Comparison of ENCODE assay signal across 9 cellular contexts in genomic region chr16:56673916-56674315, GRCh38. TPM values are rescaled to one million over a fixed set of nuclear protein-coding genes. Genes with fewer than 3 reads are reported as not detected.
DNase-seq lines count a peak whose midpoint lies in the region; ATAC-seq, FAIRE-seq and TF ChIP-seq lines count a peak whose summit lies in the region.
"Had no signal": no experiment of that assay in that cellular context is flagged by ENCODE, and none has a peak within 500 bp of the region (broad histone marks: within the 10 kb centered on the region; RNA-seq: fewer than 3 reads in every experiment).

No MANE protein-coding gene starts in this region.

- ATAC-seq in activated CD8-positive, alpha-beta memory T cell treated with anti-CD3 and anti-CD28 coated beads, Interleukin-2, amount 10 ng/mL, durations not matched to agents 7 days and 5 days = peak; percentile 34
- ATAC-seq in GM21447 (IDR thresholded peaks at IDR 0.05; ENCODE audit: unreplicated experiment) = no peak
- no peak for ATAC-seq in HG03039 (IDR thresholded peaks at IDR 0.05; ENCODE audit: unreplicated experiment)

- no peak overlapping the region for H3K27ac Mint-ChIP-seq in activated CD8-positive, alpha-beta memory T cell treated with anti-CD3 and anti-CD28 coated beads, Interleukin-2, amount 10 ng/mL, durations not matched to agents 7 days and 5 days

- no peaks in the 10 kb centered on the region for H3K4me1 ChIP-seq in small intestine (ENCODE audit: control insufficient read depth in 2 of 2, insufficient read depth in 1 of 2, low read depth in 1 of 2, low read length in 1 of 2)

- H3K4me3 ChIP-seq in foreskin fibroblast (ENCODE audit: low read depth in 1 of 2, low read length in 2 of 2) = no peak overlapping the region
- no peak overlapping the region for H3K4me3 ChIP-seq in small intestine (ENCODE audit: low read depth in 1 of 2, low read length in 2 of 2)

- peaks cover 0 to 14% of the 10 kb centered on the region in 2 donors for H3K27me3 ChIP-seq in small intestine (ENCODE audit: control insufficient read depth in 2 of 2, insufficient read depth in 2 of 2, low read length in 2 of 2)

- DNase-seq in activated CD8-positive, alpha-beta memory T cell treated with anti-CD3 and anti-CD28 coated beads, Interleukin-2, amount 10 ng/mL, durations not matched to agents 7 days and 5 days = peak; percentile 48
- DNase-seq in activated CD8-positive, alpha-beta memory T cell treated with anti-CD3 and anti-CD28 coated beads, Interleukin-2, amount 50 U/mL, for 48 hours = no peak
- DNase-seq in SKM-1 (lab: John Stamatoyannopoulos, UW; ENCODE audit: unreplicated experiment) (peak; percentile 9), foreskin fibroblast (peak in 1 of 2 donors; percentile 49), small intestine (peak; percentile 59), NCI-H146 (lab: John Stamatoyannopoulos, UW) (no peak)

- H3K4me1 Mint-ChIP-seq in activated CD8-positive, alpha-beta memory T cell treated with anti-CD3 and anti-CD28 coated beads, Interleukin-2, amount 10 ng/mL, durations not matched to agents 7 days and 5 days = peaks cover 16% of the 10 kb centered on the region

- H3K9me3 ChIP-seq in small intestine (ENCODE audit: control insufficient read depth, low read depth) = no peaks in the 10 kb centered on the region

- FAIRE-seq in small intestine (lab: Jason Lieb, UNC) = no peak

- no peak overlapping the region for H3K4me3 Mint-ChIP-seq in activated CD8-positive, alpha-beta memory T cell treated with anti-CD3 and anti-CD28 coated beads, Interleukin-2, amount 10 ng/mL, durations not matched to agents 7 days and 5 days

- peak; percentile 50 for TF ChIP-seq CTCF in foreskin fibroblast (IDR thresholded peaks at IDR 0.05; ENCODE audit: low read depth, low read length)

- H3K36me3 Mint-ChIP-seq in activated CD8-positive, alpha-beta memory T cell treated with anti-CD3 and anti-CD28 coated beads, Interleukin-2, amount 10 ng/mL, durations not matched to agents 7 days and 5 days = no peaks in the 10 kb centered on the region

- H3K9me3 Mint-ChIP-seq in activated CD8-positive, alpha-beta memory T cell treated with anti-CD3 and anti-CD28 coated beads, Interleukin-2, amount 10 ng/mL, durations not matched to agents 7 days and 5 days (ENCODE audit: low read depth) = no peaks in the 10 kb centered on the region

- H3K27ac ChIP-seq in small intestine (ENCODE audit: low read depth in 1 of 2, low read length in 1 of 2) = no peak overlapping the region

- CTCF ChIA-PET in activated CD8-positive, alpha-beta memory T cell treated with anti-CD3 and anti-CD28 coated beads, Interleukin-2, amount 10 ng/mL, durations not matched to agents 7 days and 5 days (lab: Charles Lee) = interaction anchor here (0.9 to 2.4 kb wide), 9 partner anchors 10 to 119 kb away, joined by 3 to 10 read pairs (median 3); partner anchors contain the start of gene MT1X

- no peaks in the 10 kb centered on the region for H3K36me3 ChIP-seq in small intestine (ENCODE audit: control insufficient read depth in 2 of 2, insufficient read depth in 2 of 2, low read length in 2 of 2)

- peaks cover 51% of the 10 kb centered on the region for H3K27me3 Mint-ChIP-seq in activated CD8-positive, alpha-beta memory T cell treated with anti-CD3 and anti-CD28 coated beads, Interleukin-2, amount 10 ng/mL, durations not matched to agents 7 days and 5 days

- 31 to 43% (median 38%) methylated on average over 12 of the region's 12 CpGs for WGBS in small intestine, 3 donors

RNA-seq across cellular contexts. Expression of gene MT1H, which starts 4.3 kb away (rescaled TPM):
- total RNA-seq in activated CD8-positive, alpha-beta memory T cell treated with anti-CD3 and anti-CD28 coated beads, Interleukin-2, amount 10 ng/mL, durations not matched to agents 7 days and 5 days = not detected
- 10 to 100 TPM in 2 of 3 donors, 1 to 10 TPM in 1; 3.6 to 73.8 (median 51.9) TPM for polyA plus RNA-seq in small intestine
- total RNA-seq: pulmonary artery endothelial cell had no signal

RNA-seq across cellular contexts. Expression of gene MT1G, which starts 6.1 kb away (rescaled TPM):
- 1 to 10 TPM; 2.8 to 3.4 TPM for total RNA-seq in activated CD8-positive, alpha-beta memory T cell treated with anti-CD3 and anti-CD28 coated beads, Interleukin-2, amount 10 ng/mL, durations not matched to agents 7 days and 5 days
- 100 to 1,000 TPM; 193 to 428 (median 257) TPM for polyA plus RNA-seq in small intestine
- total RNA-seq: pulmonary artery endothelial cell had no signal

RNA-seq across cellular contexts. Expression of gene MT1X, which starts 8.4 kb away (rescaled TPM):
- 10 to 100 TPM; 34.2 to 39.5 TPM for total RNA-seq in activated CD8-positive, alpha-beta memory T cell treated with anti-CD3 and anti-CD28 coated beads, Interleukin-2, amount 10 ng/mL, durations not matched to agents 7 days and 5 days
- 100 to 1,000 TPM in 2 of 3 donors, 10 to 100 TPM in 1; 93.7 to 776 (median 137) TPM for polyA plus RNA-seq in small intestine

RNA-seq across cellular contexts. Expression of gene MT1F, which starts 16.2 kb away (rescaled TPM):
- 10 to 100 TPM; 11.4 to 20.6 TPM for total RNA-seq in activated CD8-positive, alpha-beta memory T cell treated with anti-CD3 and anti-CD28 coated beads, Interleukin-2, amount 10 ng/mL, durations not matched to agents 7 days and 5 days
- polyA plus RNA-seq in small intestine = 10 to 100 TPM; 13.4 to 38.0 (median 20.3) TPM

RNA-seq across cellular contexts. Expression of gene MT1B, which starts 22.2 kb away (rescaled TPM):
- not detected for total RNA-seq in activated CD8-positive, alpha-beta memory T cell treated with anti-CD3 and anti-CD28 coated beads, Interleukin-2, amount 10 ng/mL, durations not matched to agents 7 days and 5 days
- polyA plus RNA-seq in small intestine = not detected
- total RNA-seq: pulmonary artery endothelial cell had no signal

Comparison
In these comparisons a context has a peak if more than half of its experiments do, and no peak if none do; other contexts are left out.
1. DNase-seq: peak in activated CD8-positive, alpha-beta memory T cell treated with anti-CD3 and anti-CD28 coated beads, Interleukin-2, amount 10 ng/mL, durations not matched to agents 7 days and 5 days (single experiment), SKM-1 (single experiment) and small intestine (single experiment); none in activated CD8-positive, alpha-beta memory T cell treated with anti-CD3 and anti-CD28 coated beads, Interleukin-2, amount 50 U/mL, for 48 hours (single experiment) and NCI-H146 (single experiment).